ENCODE assay signal across 23 cellular contexts in genomic region chr4:166301266-166301665, GRCh38.
"Had no signal": no experiment of that assay in that cellular context is flagged by ENCODE, and none has a peak within 500 bp of the region (broad histone marks: within the 10 kb centered on the region; RNA-seq: fewer than 3 reads in every experiment).

No MANE protein-coding gene starts in this region.

- H3K27ac ChIP-seq: cardiac muscle cell, left ventricle myocardium inferior, neutrophil, sigmoid colon, spleen, thyroid gland, upper lobe of right lung had no signal

- H3K9me3 ChIP-seq: neutrophil, thyroid gland, upper lobe of right lung had no signal

- DNase-seq: activated B cell treated with CpG ODN at 0.5 μM for 24 hours; activated CD4-positive, alpha-beta T cell treated with anti-CD3 and anti-CD28 coated beads for 36 hours; activated CD4-positive, alpha-beta T cell treated with anti-CD3 and anti-CD28 coated beads, Interleukin-2, amount 50 U/mL, for 48 hours; activated effector memory CD4-positive, alpha-beta T cell treated with Interleukin-2 at 50 U/mL for 16 hours; activated naive CD4-positive, alpha-beta T cell treated with anti-CD3 and anti-CD28 coated beads, Interleukin-2, amount 10 ng/mL, durations not matched to agents 7 days and 5 days; activated T-cell treated with anti-CD3 and anti-CD28 coated beads, Interleukin-2, amount 50 U/mL, for 72 hours; dermis blood vessel endothelial cell; effector memory CD4-positive, alpha-beta T cell; foreskin melanocyte; glutamatergic neuron; hippocampal formation; left ventricle myocardium inferior; midbrain; posterior cingulate gyrus; sigmoid colon; spleen; stimulated activated CD4-positive, alpha-beta T cell treated with anti-CD3 and anti-CD28 coated beads, Interleukin-4, amount 100 ng/mL, for 24 hours; stimulated activated naive CD8-positive, alpha-beta T cell treated with anti-CD3 and anti-CD28 coated beads, Interleukin-15, Interleukin-2, amounts not matched to agents 100 U/mL and 50 U/mL, for 24 hours; T-helper 17 cell; thyroid gland; upper lobe of right lung had no signal

- H3K27me3 ChIP-seq: cardiac muscle cell, neutrophil, sigmoid colon, spleen, thyroid gland, upper lobe of right lung had no signal

- H3K4me3 ChIP-seq: cardiac muscle cell, left ventricle myocardium inferior, sigmoid colon, spleen, thyroid gland, upper lobe of right lung had no signal

- H3K4me1 ChIP-seq: left ventricle myocardium inferior, sigmoid colon, spleen, thyroid gland, upper lobe of right lung had no signal

- H3K36me3 ChIP-seq: cardiac muscle cell, left ventricle myocardium inferior, neutrophil, sigmoid colon, spleen, thyroid gland, upper lobe of right lung had no signal
